Comparison of ENCODE assay signal across 8 cellular contexts in the genomic region with DNA sequence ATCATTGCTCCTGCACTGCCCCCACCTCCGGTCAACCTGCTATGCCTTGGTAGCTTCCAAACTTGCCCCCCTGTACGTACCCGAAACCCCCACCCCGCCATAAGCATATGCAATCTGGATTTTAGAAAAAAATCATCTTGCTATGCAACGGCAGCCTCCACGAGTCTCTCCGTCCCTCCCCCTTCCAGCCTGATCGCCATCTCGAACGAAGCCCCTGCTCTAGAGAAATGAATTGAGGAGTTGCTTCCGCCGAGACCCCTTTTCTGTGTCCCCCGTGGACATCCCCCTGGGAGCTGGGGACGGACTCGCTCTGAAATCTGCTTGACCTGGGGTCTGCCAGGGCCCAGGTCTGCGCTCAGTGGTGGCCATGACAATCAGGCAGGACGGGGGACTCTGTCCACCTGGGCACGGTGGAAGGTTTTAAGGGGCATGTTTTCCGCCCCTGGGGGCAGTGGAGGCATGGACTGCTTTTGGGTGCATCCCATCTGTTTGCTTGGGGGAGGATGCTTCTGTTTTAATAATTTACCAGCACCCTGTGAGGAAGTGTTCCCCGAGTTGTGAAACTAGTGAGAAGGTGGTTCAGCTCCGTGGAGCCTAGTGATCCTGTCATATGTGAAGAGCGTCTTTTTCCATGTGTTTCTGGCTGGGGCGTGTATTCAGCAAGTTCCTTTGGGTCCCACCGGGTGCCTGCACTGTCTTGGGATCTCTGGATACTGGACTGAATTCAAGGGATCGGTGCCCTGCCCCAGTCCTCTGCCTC. TPM values are rescaled to one million over a fixed set of nuclear protein-coding genes. Genes with fewer than 3 reads are reported as not detected.
DNase-seq lines count a peak whose midpoint lies in the region; ATAC-seq and TF ChIP-seq lines count a peak whose summit lies in the region.

No MANE protein-coding gene starts in this region.

- ATAC-seq in GM18519 (IDR thresholded peaks at IDR 0.05; ENCODE audit: low FRiP score, unreplicated experiment), result no peak

- TF ChIP-seq RAD21 in neural cell (conservative IDR thresholded peaks at IDR 0.05), result no peak

- TF ChIP-seq CTCF in 22Rv1 (IDR thresholded peaks at IDR 0.05) (no peak), GM12864 (IDR thresholded peaks at IDR 0.05; ENCODE audit: low read depth, low read length, missing control alignments) (no peak), neural cell (IDR thresholded peaks at IDR 0.05; ENCODE audit: poor library complexity, severe bottlenecking) (no peak)

- peak overlapping the region; percentile 84 for H3K9ac ChIP-seq in neural cell (ENCODE audit: low read length)

- H4K20me1 ChIP-seq in neural cell (ENCODE audit: insufficient read depth), result peaks cover 15% of the 10 kb centered on the region

- H3K9me2 ChIP-seq in neural cell (ENCODE audit: insufficient read depth, low read length), result no peaks in the 10 kb centered on the region

- no peak overlapping the region for H2AFZ ChIP-seq in neural cell (ENCODE audit: low read depth, low read length)

- H3F3A ChIP-seq in neural cell (ENCODE audit: insufficient read depth, low read length, poor library complexity, severe bottlenecking), result no peaks in the 10 kb centered on the region

- H3K27ac ChIP-seq in 22Rv1, result peak overlapping the region; percentile 82
- H3K27ac ChIP-seq in effector memory CD4-positive, alpha-beta T cell (ENCODE audit: insufficient read depth, low read length, poor library complexity, severe bottlenecking), result no peak overlapping the region
- peak overlapping the region; percentile 34 for H3K27ac ChIP-seq in neural cell (ENCODE audit: low read length)

- peak overlapping the region; percentile 83 for H3K4me2 ChIP-seq in neural cell (ENCODE audit: low read length)

- DNase-seq in GM12864 (ENCODE audit: low read depth) (peak; percentile 38), SIG-M5 (lab: John Stamatoyannopoulos, UW) (peak; percentile 34), NCI-H1436 treated with DMSO at 0.1 percent for 48 hours (lab: John Stamatoyannopoulos, UW) (no peak), cortex of kidney (lab: John Stamatoyannopoulos, UW) (no peak)
- no peak for DNase-seq in effector memory CD4-positive, alpha-beta T cell

- H3K79me2 ChIP-seq in neural cell (replicated peaks; ENCODE audit: insufficient read depth, low read length), result peaks cover 47% of the 10 kb centered on the region

- TF ChIP-seq EP300 in neural cell (conservative IDR thresholded peaks at IDR 0.05; ENCODE audit: poor library complexity, severe bottlenecking), result no peak

- H3K36me3 ChIP-seq in effector memory CD4-positive, alpha-beta T cell (ENCODE audit: control insufficient read depth, insufficient read depth, low read length), result no peaks in the 10 kb centered on the region
- H3K36me3 ChIP-seq in neural cell (ENCODE audit: insufficient read depth, low read length), result no peaks in the 10 kb centered on the region

- no peaks in the 10 kb centered on the region for H3K27me3 ChIP-seq in effector memory CD4-positive, alpha-beta T cell (replicated peaks; ENCODE audit: control insufficient read depth, insufficient read depth, low read length, poor library complexity, severe bottlenecking)
- no peaks in the 10 kb centered on the region for H3K27me3 ChIP-seq in neural cell (ENCODE audit: insufficient read depth, low read depth, low read length)

- H3K4me3 ChIP-seq in GM12864 (ENCODE audit: low read depth, low read length), result peak overlapping the region; percentile 86
- peak overlapping the region; percentile 59 for H3K4me3 ChIP-seq in effector memory CD4-positive, alpha-beta T cell (ENCODE audit: insufficient read depth, low read depth, low read length, poor library complexity, severe bottlenecking)
- H3K4me3 ChIP-seq in neural cell (ENCODE audit: low read length), result peak overlapping the region; percentile 79

- H3K9me3 ChIP-seq in effector memory CD4-positive, alpha-beta T cell (ENCODE audit: control insufficient read depth, low read length), result no peaks in the 10 kb centered on the region
- no peaks in the 10 kb centered on the region for H3K9me3 ChIP-seq in neural cell (ENCODE audit: low read length)

- H3K4me1 ChIP-seq in effector memory CD4-positive, alpha-beta T cell (ENCODE audit: control insufficient read depth, insufficient read depth, low read length, poor library complexity, severe bottlenecking), result peaks cover 22% of the 10 kb centered on the region

TF ChIP-seq in neural cell, 6 proteins besides CTCF, POLR2A, EP300 and RAD21:
- TF ChIP-seq POLR2AphosphoS5 (IDR thresholded peaks at IDR 0.05), result no peak
- peak; percentile 35 for TF ChIP-seq MXI1 (conservative IDR thresholded peaks at IDR 0.05; ENCODE audit: poor library complexity, severe bottlenecking)

RNA-seq across cellular contexts. Expression of gene KDM4B, which starts 1.0 kb away (rescaled TPM):
- polyA plus RNA-seq in neural cell, result 19.1 and 19.6 TPM in 2 replicates
- 45.0 and 54.3 TPM in 2 replicates for polyA minus RNA-seq in neural cell

Comparison
In these comparisons a context has a peak if more than half of its experiments do, and no peak if none do; other contexts are left out.
1. DNase-seq: peak in GM12864 (single experiment) and SIG-M5 (single experiment); none in effector memory CD4-positive, alpha-beta T cell (0 of 3), NCI-H1436 treated with DMSO at 0.1 percent for 48 hours (single experiment) and cortex of kidney (single experiment).
2. Peak in every context shown above with its lines, with median percentiles within 50 percentile points of each other: H3K4me3 ChIP-seq.